In the genomic region with DNA sequence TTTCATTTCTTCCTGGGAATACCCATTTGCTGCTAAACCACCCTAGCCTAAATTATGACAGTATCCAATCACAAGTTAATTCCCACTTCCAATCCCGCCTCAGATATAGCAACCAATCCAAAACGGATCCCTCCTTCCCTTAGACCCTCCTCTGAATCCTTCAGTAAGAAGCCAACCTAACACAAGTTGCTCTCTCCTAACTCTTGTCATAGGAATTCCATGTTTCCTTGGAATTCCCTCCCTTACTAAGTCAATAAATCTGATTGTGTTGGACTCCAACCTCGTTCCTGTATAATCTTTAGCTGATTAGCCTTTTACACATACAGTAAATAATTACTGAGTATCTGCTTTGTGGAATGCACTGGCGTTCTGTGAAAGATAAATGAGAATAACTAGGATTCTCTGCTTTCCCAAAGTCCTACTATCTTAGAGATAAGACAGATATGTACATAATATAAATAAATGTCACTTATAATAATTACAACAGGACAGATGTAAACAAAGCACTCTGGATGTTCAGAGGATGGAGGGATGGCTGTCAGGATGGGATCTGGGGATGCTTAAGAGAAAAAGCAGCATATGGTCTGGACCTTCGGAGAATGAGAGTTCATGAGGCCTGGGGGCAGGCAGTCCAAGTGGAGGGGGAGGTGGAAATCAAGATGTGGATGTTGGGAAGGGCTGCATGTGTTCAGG, we compare ENCODE assay signal across 20 cellular contexts.
DNase-seq lines count a peak whose midpoint lies in the region; ATAC-seq, FAIRE-seq and TF ChIP-seq lines count a peak whose summit lies in the region.
"Had no signal": no experiment of that assay in that cellular context is flagged by ENCODE, and none has a peak within 500 bp of the region (broad histone marks: within the 10 kb centered on the region; RNA-seq: fewer than 3 reads in every experiment).

No MANE protein-coding gene starts in this region.

- H2BK15ac ChIP-seq in mesendoderm (replicated peaks; ENCODE audit: low read depth), result no peak overlapping the region

- H3K36me3 ChIP-seq in liver (ENCODE audit: control insufficient read depth in 4 of 4, insufficient read depth in 3 of 4, low read depth in 1 of 4, low read length in 3 of 4) (no peaks in the 10 kb centered on the region), HepG2 (replicated peaks in 1 of 2; ENCODE audit: control insufficient read depth in 1 of 2, insufficient read depth in 2 of 2, low read length in 2 of 2) (no peaks in the 10 kb centered on the region), mesendoderm (ENCODE audit: control insufficient read depth, insufficient read depth, low read length) (no peaks in the 10 kb centered on the region)
- H3K36me3 ChIP-seq: HAP-1 had no signal

- TF ChIP-seq CTCF in liver (IDR thresholded peaks at IDR 0.05; ENCODE audit: low read depth, low read length, missing input control) (no peak), HepG2 (CRISPR knock-in tag; IDR thresholded peaks at IDR 0.05) (no peak), brain (conservative IDR thresholded peaks at IDR 0.05) (no peak), type B pancreatic cell (conservative IDR thresholded peaks at IDR 0.05) (no peak)

- CTCF ChIA-PET in HepG2 (lab: Yijun Ruan, JAX; ENCODE audit: low intra/inter-chr PET ratio, low total read pairs), result no interaction called here

- H2AK5ac ChIP-seq in mesendoderm (ENCODE audit: low read length), result no peak overlapping the region

- no peak for TF ChIP-seq POLR2A in HepG2 (IDR thresholded peaks at IDR 0.05; ENCODE audit: insufficient read depth in 1 of 2, low read depth in 2 of 2, low read length in 2 of 2)

- H3K4me1 Mint-ChIP-seq in brain, result peaks cover 54% of the 10 kb centered on the region
- peaks cover 4% of the 10 kb centered on the region for H3K4me1 Mint-ChIP-seq in type B pancreatic cell (ENCODE audit: unreplicated experiment)
- H3K4me1 Mint-ChIP-seq: CD4-positive, CD25-positive, alpha-beta regulatory T cell had no signal

- no peaks in the 10 kb centered on the region for H3K27me3 ChIP-seq in liver (ENCODE audit: control insufficient read depth in 4 of 4, insufficient read depth in 4 of 4, low read length in 3 of 4)
- no peaks in the 10 kb centered on the region for H3K27me3 ChIP-seq in HepG2 (ENCODE audit: control insufficient read depth in 1 of 2, insufficient read depth in 2 of 2, low read length in 2 of 2)
- no peaks in the 10 kb centered on the region for H3K27me3 ChIP-seq in mesendoderm (ENCODE audit: insufficient read depth, low read length, poor library complexity)

- ATAC-seq in HepG2, result no peak
- ATAC-seq: PC-3 had no signal

- H4K20me1 ChIP-seq in HepG2 (ENCODE audit: insufficient read depth, low read length), result no peaks in the 10 kb centered on the region

- no peaks in the 10 kb centered on the region for H3K79me1 ChIP-seq in mesendoderm (ENCODE audit: low read length)

- no peak overlapping the region for H3K18ac ChIP-seq in mesendoderm (ENCODE audit: low read length)

- H3K4me3 Mint-ChIP-seq in brain (peak overlapping the region in 1 of 5 experiments; percentile 10), type B pancreatic cell (no peak overlapping the region)
- H3K4me3 Mint-ChIP-seq: B cell; CD4-positive, CD25-positive, alpha-beta regulatory T cell had no signal

- H3K27me3 Mint-ChIP-seq in brain, result peaks cover 4% of the 10 kb centered on the region
- peaks cover 4% of the 10 kb centered on the region for H3K27me3 Mint-ChIP-seq in type B pancreatic cell
- H3K27me3 Mint-ChIP-seq: B cell; CD4-positive, CD25-positive, alpha-beta regulatory T cell had no signal

- no peaks in the 10 kb centered on the region for H3K4me1 ChIP-seq in liver (ENCODE audit: control insufficient read depth in 4 of 4, insufficient read depth in 4 of 4, low read length in 3 of 4)
- peaks cover 8% of the 10 kb centered on the region for H3K4me1 ChIP-seq in HepG2 (ENCODE audit: insufficient read depth, low read length)
- peaks cover 14% of the 10 kb centered on the region for H3K4me1 ChIP-seq in mesendoderm (ENCODE audit: control insufficient read depth, low read depth, low read length)
- H3K4me1 ChIP-seq: HAP-1 had no signal

- H4K5ac ChIP-seq in mesendoderm (ENCODE audit: low read length), result no peak overlapping the region

- H3K4ac ChIP-seq in mesendoderm (ENCODE audit: low read depth, low read length), result peak overlapping the region; percentile 20

- peak overlapping the region; percentile 14 for H2BK5ac ChIP-seq in mesendoderm (ENCODE audit: low read length)

- H3K56ac ChIP-seq in mesendoderm (ENCODE audit: low read length), result no peak overlapping the region

- H3K9me3 Mint-ChIP-seq in brain (no peaks in the 10 kb centered on the region), type B pancreatic cell (no peaks in the 10 kb centered on the region)

- BruUV-seq in HepG2 (replicated peaks; lab: Mats Ljungman, UMichigan), result no TSS peak

- no peak overlapping the region for H2BK120ac ChIP-seq in mesendoderm (ENCODE audit: low read depth, low read length)

- TF ChIP-seq RAD21 in liver (IDR thresholded peaks at IDR 0.05) (no peak), HepG2 (CRISPR knock-in tag; IDR thresholded peaks at IDR 0.05) (no peak)

- WGBS in liver, result 64% methylated on average over 5 of the region's 5 CpGs
- WGBS in HepG2 (ENCODE audit: low lambda C conversion rate), result 24% methylated on average over 5 of the region's 5 CpGs
- WGBS in mesendoderm (ENCODE audit: extremely low coverage, insufficient coverage, low lambda C conversion rate), result no CpG with 5 or more reads among the region's 5 CpGs

- H3K23ac ChIP-seq in mesendoderm (ENCODE audit: low read length), result no peak overlapping the region

- POLR2A ChIA-PET in HepG2 (lab: Yijun Ruan, JAX), result no interaction called here

- FAIRE-seq in HepG2 (lab: Jason Lieb, UNC), result no peak
- FAIRE-seq: HTR-8/SVneo had no signal

- intact Hi-C loops in HepG2 (cut with micrococcal nuclease; ENCODE audit: unreplicated experiment) (no loop called here), posterior vena cava (cut with DNase I) (no loop called here)

- no peak overlapping the region for H3K9ac ChIP-seq in liver (ENCODE audit: low read depth in 1 of 2, low read length in 2 of 2)
- H3K9ac ChIP-seq in HepG2 (ENCODE audit: insufficient read depth, low read depth, low read length), result no peak overlapping the region
- H3K9ac ChIP-seq in mesendoderm (ENCODE audit: low read length), result no peak overlapping the region

- no peak overlapping the region for H4K8ac ChIP-seq in mesendoderm (ENCODE audit: low read depth, low read length)

- in situ Hi-C loops in HepG2 (cut with HindIII; ENCODE audit: extremely low pct_ligation_motif_present, low pct_unique_long_range_greater_than_20kb), result no loop called here

- no peaks in the 10 kb centered on the region for H3K36me3 Mint-ChIP-seq in brain
- H3K36me3 Mint-ChIP-seq in type B pancreatic cell, result peaks cover 3% of the 10 kb centered on the region
- H3K36me3 Mint-ChIP-seq: CD4-positive, CD25-positive, alpha-beta regulatory T cell had no signal

- H3K4me2 ChIP-seq in HepG2 (ENCODE audit: low read depth, low read length), result no peak overlapping the region
- H3K4me2 ChIP-seq in mesendoderm (ENCODE audit: low read length), result no peak overlapping the region

- H3K9me3 ChIP-seq in liver (ENCODE audit: control insufficient read depth in 4 of 4, low read length in 3 of 4) (no peaks in the 10 kb centered on the region), HepG2 (ENCODE audit: low read length) (no peaks in the 10 kb centered on the region)
- H3K9me3 ChIP-seq: HAP-1 had no signal

- H2AFZ ChIP-seq in HepG2 (ENCODE audit: low read length), result no peak overlapping the region

- H3K27ac ChIP-seq in liver (ENCODE audit: low read depth in 1 of 2, low read length in 2 of 2) (no peak overlapping the region), HepG2 (ENCODE audit: extremely low read length, insufficient read depth, low read length) (no peak overlapping the region), mesendoderm (ENCODE audit: low read depth, low read length) (peak overlapping the region; percentile 2)

- no peaks in the 10 kb centered on the region for H3K79me2 ChIP-seq in HepG2 (ENCODE audit: insufficient read depth, low read length)
- no peaks in the 10 kb centered on the region for H3K79me2 ChIP-seq in mesendoderm (ENCODE audit: control insufficient read depth, insufficient read depth, low read length)

- H3K4me3 ChIP-seq in liver (ENCODE audit: low read depth in 1 of 3, low read length in 3 of 3) (no peak overlapping the region), HepG2 (replicated peaks in 1 of 3; ENCODE audit: insufficient read depth in 1 of 3, low read depth in 2 of 3, low read length in 3 of 3) (no peak overlapping the region), mesendoderm (ENCODE audit: low read length) (no peak overlapping the region)
- H3K4me3 ChIP-seq: HAP-1 had no signal

- DNase-seq in HepG2 (ENCODE audit: low spot score), result no peak
- peak; percentile 78 for DNase-seq in mesendoderm
- DNase-seq in type B pancreatic cell (ENCODE audit: extremely low spot score, unreplicated experiment), result no peak
- DNase-seq in NCI-H2029 treated with DMSO at 0.1 percent for 48 hours (lab: John Stamatoyannopoulos, UW), result no peak
- no peak for DNase-seq in posterior vena cava (ENCODE audit: low spot score)
- DNase-seq in activated CD4-positive, alpha-beta T cell treated with anti-CD3 and anti-CD28 coated beads, Interleukin-2, amount 50 U/mL, for 1 hour, result no peak
- DNase-seq: CD4-positive, CD25-positive, alpha-beta regulatory T cell; COR-L47; GDM1; NCI-H1092 treated with DMSO at 0.1 percent for 48 hours; NCI-H146; NCI-H510A; PC-3; RPMI8226; SHP77 treated with DMSO at 0.1 percent for 48 hours had no signal

- H3K27ac Mint-ChIP-seq in brain (peak overlapping the region in 3 of 5 experiments; percentile 18 to 95 (median 64)), type B pancreatic cell (peak overlapping the region; percentile 4)
- H3K27ac Mint-ChIP-seq: B cell; CD4-positive, CD25-positive, alpha-beta regulatory T cell had no signal

- TF ChIP-seq EP300 in HepG2 (IDR thresholded peaks at IDR 0.05; ENCODE audit: low read depth in 2 of 2, low read length in 2 of 2) (no peak), HepG2 (CRISPR knock-in tag; IDR thresholded peaks at IDR 0.05; ENCODE audit: borderline replicate concordance) (no peak)

TF ChIP-seq in liver, 16 proteins besides CTCF, POLR2A, EP300 and RAD21:
- TF ChIP-seq YY1 (IDR thresholded peaks at IDR 0.05) (no peak), NR2F2 (IDR thresholded peaks at IDR 0.05) (peak; percentile 23), JUND (IDR thresholded peaks at IDR 0.05) (no peak)

TF ChIP-seq in HepG2, 621 proteins besides CTCF, POLR2A, EP300 and RAD21 (continues in another document):
- TF ChIP-seq RBFOX2 (IDR thresholded peaks at IDR 0.05; ENCODE audit: low read depth, low read length), result no peak
